20 cellular contexts compared by ENCODE assay signal in genomic region chr18:6816154-6816553, GRCh38.
DNase-seq lines count a peak whose midpoint lies in the region; ATAC-seq and TF ChIP-seq lines count a peak whose summit lies in the region.
"Had no signal": no experiment of that assay in that cellular context is flagged by ENCODE, and none has a peak within 500 bp of the region (broad histone marks: within the 10 kb centered on the region; RNA-seq: fewer than 3 reads in every experiment).

No MANE protein-coding gene starts in this region.

- no peak overlapping the region for H3K4me2 ChIP-seq in IMR-90 (ENCODE audit: low read depth, low read length)
- H3K4me2 ChIP-seq in smooth muscle cell: peak overlapping the region; percentile 33
- H3K4me2 ChIP-seq: BLaER1 had no signal

- H3K9ac ChIP-seq in IMR-90 (ENCODE audit: low read depth, low read length): no peak overlapping the region
- no peak overlapping the region for H3K9ac ChIP-seq in smooth muscle cell (ENCODE audit: low read depth)
- H3K9ac ChIP-seq: BLaER1, GM23248 had no signal

- no peak for TF ChIP-seq CTCF in IMR-90 (conservative IDR thresholded peaks at IDR 0.05; ENCODE audit: low read depth, low read length)
- TF ChIP-seq CTCF in fibroblast of villous mesenchyme (IDR thresholded peaks at IDR 0.05; ENCODE audit: insufficient read depth, low read depth, low read length): no peak
- TF ChIP-seq CTCF in smooth muscle cell (IDR thresholded peaks at IDR 0.05; ENCODE audit: borderline replicate concordance, insufficient read depth, poor library complexity, severe bottlenecking): no peak

- no peak overlapping the region; the same call in 1 of the 2 replicates for H4K5ac ChIP-seq in IMR-90 (ENCODE audit: low read depth, low read length)

- no peak for TF ChIP-seq RAD21 in IMR-90 (IDR thresholded peaks at IDR 0.05; ENCODE audit: low read length)

- peaks cover 4% of the 10 kb centered on the region for H3F3A ChIP-seq in smooth muscle cell (ENCODE audit: low read depth)

- H3K79me1 ChIP-seq in IMR-90 (ENCODE audit: low read depth in 1 of 2, low read length in 2 of 2): no peaks in the 10 kb centered on the region

- H2AFZ ChIP-seq in IMR-90 (replicated peaks; ENCODE audit: low read length, poor library complexity): no peak overlapping the region
- H2AFZ ChIP-seq in smooth muscle cell (ENCODE audit: low read depth): no peak overlapping the region
- H2AFZ ChIP-seq: GM23248 had no signal

- H3K36me3 ChIP-seq in IMR-90 (ENCODE audit: control insufficient read depth, insufficient read depth, low read length): no peaks in the 10 kb centered on the region
- H3K36me3 ChIP-seq in mesodermal cell (ENCODE audit: control insufficient read depth, insufficient read depth, low read length): no peaks in the 10 kb centered on the region
- no peaks in the 10 kb centered on the region for H3K36me3 ChIP-seq in smooth muscle cell (ENCODE audit: low read depth)
- no peaks in the 10 kb centered on the region for H3K36me3 ChIP-seq in MG63
- H3K36me3 ChIP-seq: BLaER1 had no signal

- H4K20me1 ChIP-seq in IMR-90 (ENCODE audit: insufficient read depth, low read length) (no peaks in the 10 kb centered on the region), smooth muscle cell (ENCODE audit: low read depth) (no peaks in the 10 kb centered on the region)
- H4K20me1 ChIP-seq: BLaER1 had no signal

- H3K27ac ChIP-seq in IMR-90 (ENCODE audit: insufficient read depth, low read length) (peak overlapping the region; percentile 46; the same call in 1 of the 2 replicates), mesodermal cell (ENCODE audit: low read depth, low read length, severe bottlenecking) (peak overlapping the region; percentile 42), smooth muscle cell (ENCODE audit: low read depth) (peak overlapping the region; percentile 43)
- H3K27ac ChIP-seq: 22Rv1, BLaER1, C4-2B, GM23248 had no signal

- H3K4me3 ChIP-seq in IMR-90 (ENCODE audit: insufficient read depth, low read depth, low read length): no peak overlapping the region
- H3K4me3 ChIP-seq in fibroblast of villous mesenchyme (ENCODE audit: low read depth, low read length): no peak overlapping the region
- no peak overlapping the region for H3K4me3 ChIP-seq in mesodermal cell (ENCODE audit: extremely low read depth, insufficient read depth, low read length, poor library complexity, severe bottlenecking)
- H3K4me3 ChIP-seq in smooth muscle cell: no peak overlapping the region
- H3K4me3 ChIP-seq in MG63: no peak overlapping the region
- H3K4me3 ChIP-seq: BLaER1, GM12878, GM23248 had no signal

- no peak overlapping the region for H2AK5ac ChIP-seq in IMR-90 (ENCODE audit: low read depth, low read length)

- no TSS peak for BruUV-seq in IMR-90 (replicated peaks; lab: Mats Ljungman, UMichigan)

- 17% methylated on average over 1 of the region's 3 CpGs; no CpG with 5 or more reads in 1 of the 2 experiments for WGBS in IMR-90 (ENCODE audit: extremely low coverage in 2 of 2, insufficient read length in 1 of 2), 2 experiments
- 83 to 96% methylated on average over 1 to 2 of the region's 3 CpGs for WGBS in mesodermal cell (ENCODE audit: insufficient coverage in 2 of 2), 2 experiments
- WGBS in smooth muscle cell (ENCODE audit: low lambda C conversion rate): 40% methylated on average over 3 of the region's 3 CpGs

- H3K18ac ChIP-seq in IMR-90 (ENCODE audit: low read depth, low read length): peak overlapping the region; percentile 64

- H3K9me1 ChIP-seq in IMR-90 (ENCODE audit: insufficient read depth, low read length): 0 out of 2 replicates have a peak, but pooled peaks cover 2% of the 10 kb centered on the region

- no peak overlapping the region for H3K23ac ChIP-seq in IMR-90 (ENCODE audit: low read depth, low read length)

- no peak for TF ChIP-seq POLR2A in IMR-90 (IDR thresholded peaks at IDR 0.05; ENCODE audit: low read depth, low read length)

- H4K91ac ChIP-seq in IMR-90 (ENCODE audit: insufficient read depth, low read depth, low read length): no peak overlapping the region; the same call in 1 of the 2 replicates

- CTCF ChIA-PET in IMR-90 (lab: Yijun Ruan, JAX): no interaction called here

- no peak overlapping the region; the same call in 1 of the 2 replicates for H2BK20ac ChIP-seq in IMR-90 (ENCODE audit: low read depth, low read length)

- no peak overlapping the region for H2BK5ac ChIP-seq in IMR-90 (ENCODE audit: low read depth, low read length, poor library complexity, severe bottlenecking)

- in situ Hi-C loops in IMR-90 (cut with MboI; ENCODE audit: low sequenced_read_pairs): no loop called here

- DNase-seq in IMR-90: peak; percentile 4
- peak; percentile 62 for DNase-seq in fibroblast of villous mesenchyme (ENCODE audit: low read depth)
- no peak for DNase-seq in smooth muscle cell (lab: John Stamatoyannopoulos, UW; ENCODE audit: unreplicated experiment)
- DNase-seq in MG63: no peak
- DNase-seq in T-helper 1 cell: no peak
- DNase-seq: Caco-2; CD4-positive, CD25-positive, alpha-beta regulatory T cell; CD8-positive, alpha-beta T cell; DMS153; EL; GDM1; GM23248; H7; HCEC 1CT had no signal

- intact Hi-C loops in IMR-90 (cut with micrococcal nuclease): no loop called here

- ATAC-seq in IMR-90 (ENCODE audit: low read depth): peak; percentile 71
- no peak for ATAC-seq in HG03469 (IDR thresholded peaks at IDR 0.05; ENCODE audit: unreplicated experiment)
- ATAC-seq: CD8-positive, alpha-beta T cell; GM12878 had no signal

- no peak overlapping the region for H2AK9ac ChIP-seq in IMR-90 (replicated peaks; ENCODE audit: low read depth, low read length, poor library complexity)

- peak overlapping the region; percentile 8; the same call in 1 of the 2 replicates for H2BK120ac ChIP-seq in IMR-90 (ENCODE audit: low read depth, low read length)

- no peaks in the 10 kb centered on the region for H3K9me3 ChIP-seq in IMR-90 (ENCODE audit: control insufficient read depth, insufficient read depth, low read length)
- no peaks in the 10 kb centered on the region for H3K9me3 ChIP-seq in mesodermal cell (ENCODE audit: control insufficient read depth, low read length)
- H3K9me3 ChIP-seq in smooth muscle cell (replicated peaks; ENCODE audit: low read depth): no peaks in the 10 kb centered on the region
- no peaks in the 10 kb centered on the region for H3K9me3 ChIP-seq in MG63
- H3K9me3 ChIP-seq: BLaER1, Caco-2 had no signal

- peak overlapping the region; percentile 4; the same call in 1 of the 2 replicates for H3K4ac ChIP-seq in IMR-90 (ENCODE audit: low read depth, low read length)

- H3K14ac ChIP-seq in IMR-90 (replicated peaks; ENCODE audit: low read depth, low read length): no peak overlapping the region

- no peaks in the 10 kb centered on the region for H3K27me3 ChIP-seq in IMR-90 (ENCODE audit: control insufficient read depth, insufficient read depth, low read length)
- no peaks in the 10 kb centered on the region for H3K27me3 ChIP-seq in smooth muscle cell (ENCODE audit: low read depth)
- no peaks in the 10 kb centered on the region for H3K27me3 ChIP-seq in MG63
- H3K27me3 ChIP-seq: BLaER1 had no signal

- dilution Hi-C loops in IMR-90 (cut with HindIII; ENCODE audit: low sequenced_read_pairs, unreplicated experiment): no loop called here

- H2BK15ac ChIP-seq in IMR-90 (ENCODE audit: low read depth, low read length): no peak overlapping the region; the same call in 2 of the 3 replicates

- POLR2A ChIA-PET in IMR-90 (lab: Charles Lee; ENCODE audit: unreplicated experiment): no interaction called here

- no peak overlapping the region for H4K8ac ChIP-seq in IMR-90 (ENCODE audit: low read depth in 2 of 2, low read length in 2 of 2)

- peaks cover 7% of the 10 kb centered on the region for H3K4me1 ChIP-seq in IMR-90 (ENCODE audit: control insufficient read depth, insufficient read depth, low read length)
- no peaks in the 10 kb centered on the region for H3K4me1 ChIP-seq in mesodermal cell (ENCODE audit: control insufficient read depth, insufficient read depth, low read length, poor library complexity, severe bottlenecking)
- peaks cover 7% of the 10 kb centered on the region for H3K4me1 ChIP-seq in smooth muscle cell (ENCODE audit: low read depth)
- H3K4me1 ChIP-seq: BLaER1, Caco-2 had no signal

- no peak overlapping the region for H3K56ac ChIP-seq in IMR-90 (ENCODE audit: extremely low read depth, insufficient read depth, low read length)

- peaks cover 20% of the 10 kb centered on the region for H3K79me2 ChIP-seq in smooth muscle cell (ENCODE audit: low read depth)

TF ChIP-seq in IMR-90, 13 proteins besides CTCF, POLR2A, EP300 and RAD21:
- TF ChIP-seq MAFK (IDR thresholded peaks at IDR 0.05; ENCODE audit: low read depth, low read length): no peak
- TF ChIP-seq MAZ (IDR thresholded peaks at IDR 0.05; ENCODE audit: borderline replicate concordance, low read depth, low read length): no peak
- TF ChIP-seq RFX5 (IDR thresholded peaks at IDR 0.05; ENCODE audit: low read depth, low read length): no peak
- no peak for TF ChIP-seq CHD1 (IDR thresholded peaks at IDR 0.05; ENCODE audit: low read depth, low read length)
- no peak for TF ChIP-seq MXI1 (IDR thresholded peaks at IDR 0.05; ENCODE audit: borderline replicate concordance, low read depth, low read length)
- TF ChIP-seq BHLHE40 (IDR thresholded peaks at IDR 0.05; ENCODE audit: low read depth, low read length): no peak
- no peak for TF ChIP-seq ELK1 (IDR thresholded peaks at IDR 0.05; ENCODE audit: borderline replicate concordance, low read depth, low read length)
- TF ChIP-seq FOS (IDR thresholded peaks at IDR 0.05; ENCODE audit: low read depth, low read length): no peak

Comparison
In these comparisons a context has a peak if more than half of its experiments do, and no peak if none do; other contexts are left out.
1. DNase-seq: peak in IMR-90 (single experiment) and fibroblast of villous mesenchyme (single experiment); none in smooth muscle cell (single experiment), MG63 (single experiment) and T-helper 1 cell (0 of 5).
2. Peak in every context shown above with its lines, with median percentiles within 50 percentile points of each other: H3K27ac ChIP-seq.